Comparison of ENCODE assay signal across 20 cellular contexts in genomic region chr6:43141644-43142043, GRCh38. TPM values are rescaled to one million over a fixed set of nuclear protein-coding genes. Genes with fewer than 3 reads are reported as not detected.
DNase-seq lines count a peak whose midpoint lies in the region; ATAC-seq and TF ChIP-seq lines count a peak whose summit lies in the region.
"Had no signal": no experiment of that assay in that cellular context is flagged by ENCODE, and none has a peak within 500 bp of the region (broad histone marks: within the 10 kb centered on the region; RNA-seq: fewer than 3 reads in every experiment).

No MANE protein-coding gene starts in this region.

- H2AFZ ChIP-seq in IMR-90 (replicated peaks; ENCODE audit: low read length, poor library complexity): no peak overlapping the region

- H3K27ac ChIP-seq in A673 (ENCODE audit: low read depth, low read length, poor library complexity, severe bottlenecking) (peak overlapping the region; percentile 10), IMR-90 (ENCODE audit: insufficient read depth, low read length) (no peak overlapping the region)
- H3K27ac ChIP-seq: HL-60, SJSA1 had no signal

- H3K4ac ChIP-seq in IMR-90 (ENCODE audit: low read depth, low read length): no peak overlapping the region

- peaks cover 3% of the 10 kb centered on the region for H3K36me3 Mint-ChIP-seq in activated naive CD8-positive, alpha-beta T cell
- peaks cover 40% of the 10 kb centered on the region for H3K36me3 Mint-ChIP-seq in nephron (ENCODE audit: low read depth)
- H3K36me3 Mint-ChIP-seq: CD8-positive, alpha-beta memory T cell had no signal

- peaks cover 5 to 19% of the 10 kb centered on the region in 2 experiments; a peak in 2 of 4 replicates for H3K79me1 ChIP-seq in IMR-90 (ENCODE audit: low read depth in 1 of 2, low read length in 2 of 2)

- no peak for TF ChIP-seq RAD21 in IMR-90 (IDR thresholded peaks at IDR 0.05; ENCODE audit: low read length)

- no peaks in the 10 kb centered on the region for H3K9me3 Mint-ChIP-seq in activated naive CD8-positive, alpha-beta T cell (ENCODE audit: low read depth)
- no peaks in the 10 kb centered on the region for H3K9me3 Mint-ChIP-seq in nephron
- H3K9me3 Mint-ChIP-seq: CD8-positive, alpha-beta memory T cell had no signal

- no peak overlapping the region for H3K9ac ChIP-seq in IMR-90 (ENCODE audit: low read depth, low read length)

- H3K56ac ChIP-seq in IMR-90 (ENCODE audit: extremely low read depth, insufficient read depth, low read length): no peak overlapping the region

- H3K4me1 Mint-ChIP-seq in activated naive CD8-positive, alpha-beta T cell (ENCODE audit: low read depth): peaks cover 28% of the 10 kb centered on the region
- peaks cover 28% of the 10 kb centered on the region for H3K4me1 Mint-ChIP-seq in nephron

- H3K4me3 Mint-ChIP-seq in activated naive CD8-positive, alpha-beta T cell: no peak overlapping the region
- no peak overlapping the region for H3K4me3 Mint-ChIP-seq in nephron

- BruUV-seq in A673 (replicated peaks; lab: Mats Ljungman, UMichigan): no TSS peak
- BruUV-seq in IMR-90 (replicated peaks; lab: Mats Ljungman, UMichigan): TSS peak; percentile 24

- peak overlapping the region; percentile 97 for H3K27ac Mint-ChIP-seq in activated naive CD8-positive, alpha-beta T cell
- peak overlapping the region; percentile 59 to 93 (median 88) for H3K27ac Mint-ChIP-seq in nephron

- no peak overlapping the region for H4K5ac ChIP-seq in IMR-90 (ENCODE audit: low read depth, low read length)

- 77% methylated on average over 6 of the region's 16 CpGs; no CpG with 5 or more reads in 1 of the 2 experiments for WGBS in IMR-90 (ENCODE audit: extremely low coverage in 2 of 2, insufficient read length in 1 of 2), 2 experiments

- H2BK20ac ChIP-seq in IMR-90 (ENCODE audit: low read depth, low read length): no peak overlapping the region

- no peaks in the 10 kb centered on the region for H3K9me3 ChIP-seq in A673 (ENCODE audit: low read depth, low read length, poor library complexity, severe bottlenecking)
- no peaks in the 10 kb centered on the region for H3K9me3 ChIP-seq in IMR-90 (ENCODE audit: control insufficient read depth, insufficient read depth, low read length)
- H3K9me3 ChIP-seq: BE2C, SJSA1 had no signal

- H3K14ac ChIP-seq in IMR-90 (replicated peaks; ENCODE audit: low read depth, low read length): no peak overlapping the region

- H2AK5ac ChIP-seq in IMR-90 (ENCODE audit: low read depth, low read length): no peak overlapping the region

- TF ChIP-seq CTCF in A673 (conservative IDR thresholded peaks at IDR 0.05; ENCODE audit: low read depth, low read length) (no peak), IMR-90 (conservative IDR thresholded peaks at IDR 0.05; ENCODE audit: low read depth, low read length) (no peak), nephron (IDR thresholded peaks at IDR 0.05; ENCODE audit: unreplicated experiment in 3 of 3) (no peak)

- in situ Hi-C loops in IMR-90 (cut with MboI; ENCODE audit: low sequenced_read_pairs): loop anchor here (10.0 kb wide), 1 partner anchor 237 kb away; no protein-coding TSS in a partner anchor

- H4K8ac ChIP-seq in IMR-90 (ENCODE audit: low read depth in 2 of 2, low read length in 2 of 2): no peak overlapping the region

- H3K4me3 ChIP-seq in A673 (ENCODE audit: low read depth, low read length, poor library complexity, severe bottlenecking) (no peak overlapping the region), IMR-90 (ENCODE audit: insufficient read depth, low read depth, low read length) (no peak overlapping the region)
- H3K4me3 ChIP-seq: SJSA1 had no signal

- peaks cover 3% of the 10 kb centered on the region; the same call in 1 of the 2 replicates for H3K9me1 ChIP-seq in IMR-90 (ENCODE audit: insufficient read depth, low read length)

- no peak overlapping the region for H2BK120ac ChIP-seq in IMR-90 (ENCODE audit: low read depth, low read length)

- no peak overlapping the region for H3K4me2 ChIP-seq in IMR-90 (ENCODE audit: low read depth, low read length)

- TF ChIP-seq POLR2A in IMR-90 (IDR thresholded peaks at IDR 0.05; ENCODE audit: low read depth, low read length): no peak

- no peak overlapping the region for H3K18ac ChIP-seq in IMR-90 (ENCODE audit: low read depth, low read length)

- DNase-seq in A673 (ENCODE audit: low spot score) (no peak), IMR-90 (no peak), NCI-H146 treated with DMSO at 0.1 percent for 48 hours (lab: John Stamatoyannopoulos, UW; ENCODE audit: unreplicated experiment) (no peak), EL (no peak), HUDEP-2 (lab: John Stamatoyannopoulos, UW; ENCODE audit: unreplicated experiment in 76 of 76) (no peak)
- DNase-seq: BE2C, DMS79, HCEC 1CT, KBM-7, NCI-H1092, NCI-H146, NCI-H2081 treated with DMSO at 0.1 percent for 48 hours, NCI-H510A, NCI-H774 had no signal

- H2AK9ac ChIP-seq in IMR-90 (replicated peaks; ENCODE audit: low read depth, low read length, poor library complexity): no peak overlapping the region

- no peak overlapping the region for H3K23ac ChIP-seq in IMR-90 (ENCODE audit: low read depth, low read length)

- intact Hi-C loops in A673 (cut with micrococcal nuclease; ENCODE audit: unreplicated experiment) (loop anchor here (5.0 kb wide), 1 partner anchor 239 kb away; no protein-coding TSS in a partner anchor), IMR-90 (cut with micrococcal nuclease) (loop anchor here (2.0 to 5.0 kb wide), 2 partner anchors 89 to 127 kb away; partner anchors contain the start of genes CUL7 and KLHDC3)

- H3K36me3 ChIP-seq in A673 (ENCODE audit: insufficient read depth, low read length, poor library complexity, severe bottlenecking) (peaks cover 6% of the 10 kb centered on the region), IMR-90 (ENCODE audit: control insufficient read depth, insufficient read depth, low read length) (peaks cover 41% of the 10 kb centered on the region)

- dilution Hi-C loops in IMR-90 (cut with HindIII; ENCODE audit: low sequenced_read_pairs, unreplicated experiment): no loop called here

- H4K20me1 ChIP-seq in IMR-90 (ENCODE audit: insufficient read depth, low read length): no peaks in the 10 kb centered on the region

- H4K91ac ChIP-seq in IMR-90 (ENCODE audit: insufficient read depth, low read depth, low read length): no peak overlapping the region

- H2BK15ac ChIP-seq in IMR-90 (ENCODE audit: low read depth, low read length): no peak overlapping the region

- H3K27me3 ChIP-seq in A673 (replicated peaks; ENCODE audit: insufficient read depth, low read depth, low read length, poor library complexity): no peaks in the 10 kb centered on the region
- no peaks in the 10 kb centered on the region for H3K27me3 ChIP-seq in IMR-90 (ENCODE audit: control insufficient read depth, insufficient read depth, low read length)
- H3K27me3 ChIP-seq: BE2C, SJSA1 had no signal

- H3K4me1 ChIP-seq in A673 (ENCODE audit: insufficient read depth, low read length, poor library complexity, severe bottlenecking) (peaks cover 7% of the 10 kb centered on the region), IMR-90 (ENCODE audit: control insufficient read depth, insufficient read depth, low read length) (peaks cover 10% of the 10 kb centered on the region)

- CTCF ChIA-PET in A673 (lab: Charles Lee) (no interaction called here), IMR-90 (lab: Yijun Ruan, JAX) (no interaction called here)

- no peaks in the 10 kb centered on the region for H3K27me3 Mint-ChIP-seq in activated naive CD8-positive, alpha-beta T cell
- H3K27me3 Mint-ChIP-seq in nephron (ENCODE audit: low read depth): no peaks in the 10 kb centered on the region

- no peak for ATAC-seq in IMR-90 (ENCODE audit: low read depth)
- no peak for ATAC-seq in HG03097 (IDR thresholded peaks at IDR 0.05; ENCODE audit: low FRiP score, unreplicated experiment)

- H2BK5ac ChIP-seq in IMR-90 (ENCODE audit: low read depth, low read length, poor library complexity, severe bottlenecking): no peak overlapping the region

- POLR2A ChIA-PET in A673 (lab: Charles Lee; ENCODE audit: low non-redundant PET): no interaction called here
- POLR2A ChIA-PET in IMR-90 (lab: Charles Lee; ENCODE audit: unreplicated experiment): no interaction called here

TF ChIP-seq in IMR-90, 13 proteins besides CTCF, POLR2A, EP300 and RAD21:
- TF ChIP-seq USF2 (IDR thresholded peaks at IDR 0.05; ENCODE audit: low read depth, low read length) (no peak), RFX5 (IDR thresholded peaks at IDR 0.05; ENCODE audit: low read depth, low read length) (no peak), MAZ (IDR thresholded peaks at IDR 0.05; ENCODE audit: borderline replicate concordance, low read depth, low read length) (no peak), MAFK (IDR thresholded peaks at IDR 0.05; ENCODE audit: low read depth, low read length) (no peak), BHLHE40 (IDR thresholded peaks at IDR 0.05; ENCODE audit: low read depth, low read length) (no peak), CEBPB (IDR thresholded peaks at IDR 0.05; ENCODE audit: low read depth, low read length) (no peak), MXI1 (IDR thresholded peaks at IDR 0.05; ENCODE audit: borderline replicate concordance, low read depth, low read length) (no peak), SMC3 (IDR thresholded peaks at IDR 0.05; ENCODE audit: low read depth, low read length) (no peak), CHD1 (IDR thresholded peaks at IDR 0.05; ENCODE audit: low read depth, low read length) (no peak)

RNA-seq across cellular contexts. Expression of gene SRF, which starts 29.4 kb away (rescaled TPM):
- total RNA-seq in A673 (2021): 28.7 and 33.2 TPM in 2 replicates
- 20.6 TPM in 2 replicates for total RNA-seq in IMR-90 (2012; rRNA removed)
- 56.3 and 69.1 TPM in 2 replicates for polyA plus RNA-seq in IMR-90 (2012; rRNA removed)
- polyA plus RNA-seq in IMR-90 (2012; cell fraction: cytosol; rRNA removed): 36.9 and 62.2 TPM in 2 replicates
- 71.8 and 84.9 TPM in 2 replicates for polyA plus RNA-seq in IMR-90 (2012; cell fraction: nucleus; rRNA removed; ENCODE audit: low replicate concordance)

RNA-seq across cellular contexts. Expression of gene CUL9, which starts 40.4 kb away (rescaled TPM):
- 38.7 and 50.7 TPM in 2 replicates for total RNA-seq in A673 (2021)
- total RNA-seq in IMR-90 (2012; rRNA removed): 6.1 and 7.7 TPM in 2 replicates
- polyA plus RNA-seq in IMR-90 (2012; rRNA removed): 19.1 and 19.5 TPM in 2 replicates
- 10.0 and 10.2 TPM in 2 replicates for polyA plus RNA-seq in IMR-90 (2012; cell fraction: cytosol; rRNA removed)
- 166 and 221 TPM in 2 replicates for polyA plus RNA-seq in IMR-90 (2012; cell fraction: nucleus; rRNA removed; ENCODE audit: low replicate concordance)
